Comparison of ENCODE assay signal across 1 cellular context in the genomic region with DNA sequence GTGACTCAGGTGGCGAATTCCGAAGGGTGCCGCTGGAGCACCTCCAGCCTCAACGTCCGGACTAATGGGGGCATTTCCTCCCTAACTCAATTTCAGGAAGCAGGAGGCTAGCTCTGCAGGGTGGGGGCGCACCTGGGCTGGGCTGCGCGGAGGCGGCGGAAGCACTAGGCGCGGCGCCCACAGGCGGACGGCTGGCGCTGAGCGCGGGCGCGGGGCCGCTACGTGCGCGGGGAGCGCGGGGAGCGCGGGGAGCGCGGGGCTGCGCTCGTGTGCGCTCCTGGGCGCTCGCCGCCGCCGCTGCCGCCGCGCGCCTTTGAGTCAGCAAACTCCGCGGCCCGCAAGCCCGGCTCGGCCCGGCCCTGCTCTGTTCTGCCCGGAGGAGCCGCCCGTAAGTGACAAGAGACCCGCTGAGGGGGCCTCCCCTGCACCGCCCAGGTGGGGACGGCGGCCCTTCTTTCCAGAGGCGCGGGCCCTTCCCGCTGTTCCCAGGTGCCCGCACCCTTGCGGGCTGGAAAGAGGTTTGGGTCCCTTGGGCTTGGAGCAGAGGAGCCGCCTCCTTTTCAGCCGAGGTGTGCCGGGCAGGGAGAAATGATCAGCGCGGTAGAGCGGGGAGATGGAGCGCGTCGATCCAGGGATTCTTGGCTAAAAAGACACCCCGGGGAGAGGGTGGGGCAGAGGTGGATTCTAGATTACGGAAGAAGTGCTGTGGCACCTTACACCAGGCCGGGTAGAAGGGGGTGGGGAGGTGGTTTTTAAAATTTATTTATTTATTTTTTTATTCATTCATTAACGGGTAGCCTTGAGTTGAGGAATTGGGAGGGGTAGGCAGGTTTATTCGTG.
TF ChIP-seq lines count a peak whose summit lies in the region.

A gene with protein sequence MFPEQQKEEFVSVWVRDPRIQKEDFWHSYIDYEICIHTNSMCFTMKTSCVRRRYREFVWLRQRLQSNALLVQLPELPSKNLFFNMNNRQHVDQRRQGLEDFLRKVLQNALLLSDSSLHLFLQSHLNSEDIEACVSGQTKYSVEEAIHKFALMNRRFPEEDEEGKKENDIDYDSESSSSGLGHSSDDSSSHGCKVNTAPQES (plus strand): TSS at position 164 of the 840 bp plus-strand sequence. CDS start 54,581 bp downstream, outside the sequence.

TF ChIP-seq in HEK293, 187 proteins besides CTCF, POLR2A, EP300 and RAD21 (continued from another document):
- TF ChIP-seq, protein P1, sequence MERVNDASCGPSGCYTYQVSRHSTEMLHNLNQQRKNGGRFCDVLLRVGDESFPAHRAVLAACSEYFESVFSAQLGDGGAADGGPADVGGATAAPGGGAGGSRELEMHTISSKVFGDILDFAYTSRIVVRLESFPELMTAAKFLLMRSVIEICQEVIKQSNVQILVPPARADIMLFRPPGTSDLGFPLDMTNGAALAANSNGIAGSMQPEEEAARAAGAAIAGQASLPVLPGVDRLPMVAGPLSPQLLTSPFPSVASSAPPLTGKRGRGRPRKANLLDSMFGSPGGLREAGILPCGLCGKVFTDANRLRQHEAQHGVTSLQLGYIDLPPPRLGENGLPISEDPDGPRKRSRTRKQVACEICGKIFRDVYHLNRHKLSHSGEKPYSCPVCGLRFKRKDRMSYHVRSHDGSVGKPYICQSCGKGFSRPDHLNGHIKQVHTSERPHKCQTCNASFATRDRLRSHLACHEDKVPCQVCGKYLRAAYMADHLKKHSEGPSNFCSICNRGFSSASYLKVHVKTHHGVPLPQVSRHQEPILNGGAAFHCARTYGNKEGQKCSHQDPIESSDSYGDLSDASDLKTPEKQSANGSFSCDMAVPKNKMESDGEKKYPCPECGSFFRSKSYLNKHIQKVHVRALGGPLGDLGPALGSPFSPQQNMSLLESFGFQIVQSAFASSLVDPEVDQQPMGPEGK (tag by site-specific recombination; IDR thresholded peaks at IDR 0.05), result peak; percentile 33
- TF ChIP-seq ZNF561 (tag by site-specific recombination; IDR thresholded peaks at IDR 0.05; ENCODE audit: borderline replicate concordance) (0 out of 2 replicates have a peak, but pooled peaks have one; percentile 3), KLF1 (tag by site-specific recombination; IDR thresholded peaks at IDR 0.05) (peak; percentile 68), ZBTB20 (tag by site-specific recombination; IDR thresholded peaks at IDR 0.05) (peak; percentile 34; the same call in 1 of the 2 replicates), ZNF423 (tag by site-specific recombination; IDR thresholded peaks at IDR 0.05) (peak; percentile 85), GLIS1 (tag by site-specific recombination; IDR thresholded peaks at IDR 0.05) (0 out of 2 replicates have a peak, but pooled peaks have one; percentile 6), ZFHX2 (tag by site-specific recombination; conservative IDR thresholded peaks at IDR 0.05) (peak; percentile 75), KLF8 (tag by site-specific recombination; IDR thresholded peaks at IDR 0.05) (peak; percentile 61), ZNF791 (tag by site-specific recombination; IDR thresholded peaks at IDR 0.05) (no peak), ZBTB8A (tag by site-specific recombination; IDR thresholded peaks at IDR 0.05) (peak; percentile 91), SP3 (tag by site-specific recombination; IDR thresholded peaks at IDR 0.05) (peak; percentile 43; the same call in 1 of the 2 replicates), ZFP37 (tag by site-specific recombination; IDR thresholded peaks at IDR 0.05) (no peak), ZBTB17 (tag by site-specific recombination; IDR thresholded peaks at IDR 0.05) (peak; percentile 79), ZXDB (tag by site-specific recombination; IDR thresholded peaks at IDR 0.05) (0 out of 2 replicates have a peak, but pooled peaks have one; percentile 17), ZNF404 (tag by site-specific recombination; IDR thresholded peaks at IDR 0.05) (no peak), ZIC2 (tag by site-specific recombination; IDR thresholded peaks at IDR 0.05) (peak; percentile 53; the same call in 1 of the 2 replicates)
- TF ChIP-seq, protein P2, sequence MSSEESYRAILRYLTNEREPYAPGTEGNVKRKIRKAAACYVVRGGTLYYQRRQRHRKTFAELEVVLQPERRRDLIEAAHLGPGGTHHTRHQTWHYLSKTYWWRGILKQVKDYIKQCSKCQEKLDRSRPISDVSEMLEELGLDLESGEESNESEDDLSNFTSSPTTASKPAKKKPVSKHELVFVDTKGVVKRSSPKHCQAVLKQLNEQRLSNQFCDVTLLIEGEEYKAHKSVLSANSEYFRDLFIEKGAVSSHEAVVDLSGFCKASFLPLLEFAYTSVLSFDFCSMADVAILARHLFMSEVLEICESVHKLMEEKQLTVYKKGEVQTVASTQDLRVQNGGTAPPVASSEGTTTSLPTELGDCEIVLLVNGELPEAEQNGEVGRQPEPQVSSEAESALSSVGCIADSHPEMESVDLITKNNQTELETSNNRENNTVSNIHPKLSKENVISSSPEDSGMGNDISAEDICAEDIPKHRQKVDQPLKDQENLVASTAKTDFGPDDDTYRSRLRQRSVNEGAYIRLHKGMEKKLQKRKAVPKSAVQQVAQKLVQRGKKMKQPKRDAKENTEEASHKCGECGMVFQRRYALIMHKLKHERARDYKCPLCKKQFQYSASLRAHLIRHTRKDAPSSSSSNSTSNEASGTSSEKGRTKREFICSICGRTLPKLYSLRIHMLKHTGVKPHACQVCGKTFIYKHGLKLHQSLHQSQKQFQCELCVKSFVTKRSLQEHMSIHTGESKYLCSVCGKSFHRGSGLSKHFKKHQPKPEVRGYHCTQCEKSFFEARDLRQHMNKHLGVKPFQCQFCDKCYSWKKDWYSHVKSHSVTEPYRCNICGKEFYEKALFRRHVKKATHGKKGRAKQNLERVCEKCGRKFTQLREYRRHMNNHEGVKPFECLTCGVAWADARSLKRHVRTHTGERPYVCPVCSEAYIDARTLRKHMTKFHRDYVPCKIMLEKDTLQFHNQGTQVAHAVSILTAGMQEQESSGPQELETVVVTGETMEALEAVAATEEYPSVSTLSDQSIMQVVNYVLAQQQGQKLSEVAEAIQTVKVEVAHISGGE (tag by site-specific recombination; conservative IDR thresholded peaks at IDR 0.05; ENCODE audit: low read depth), result peak; percentile 17; the same call in 1 of the 2 replicates
- TF ChIP-seq, protein P3, sequence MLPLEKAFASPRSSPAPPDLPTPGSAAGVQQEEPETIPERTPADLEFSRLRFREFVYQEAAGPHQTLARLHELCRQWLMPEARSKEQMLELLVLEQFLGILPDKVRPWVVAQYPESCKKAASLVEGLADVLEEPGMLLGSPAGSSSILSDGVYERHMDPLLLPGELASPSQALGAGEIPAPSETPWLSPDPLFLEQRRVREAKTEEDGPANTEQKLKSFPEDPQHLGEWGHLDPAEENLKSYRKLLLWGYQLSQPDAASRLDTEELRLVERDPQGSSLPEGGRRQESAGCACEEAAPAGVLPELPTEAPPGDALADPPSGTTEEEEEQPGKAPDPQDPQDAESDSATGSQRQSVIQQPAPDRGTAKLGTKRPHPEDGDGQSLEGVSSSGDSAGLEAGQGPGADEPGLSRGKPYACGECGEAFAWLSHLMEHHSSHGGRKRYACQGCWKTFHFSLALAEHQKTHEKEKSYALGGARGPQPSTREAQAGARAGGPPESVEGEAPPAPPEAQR (tag by site-specific recombination; IDR thresholded peaks at IDR 0.05), result no peak
- TF ChIP-seq, protein P4, sequence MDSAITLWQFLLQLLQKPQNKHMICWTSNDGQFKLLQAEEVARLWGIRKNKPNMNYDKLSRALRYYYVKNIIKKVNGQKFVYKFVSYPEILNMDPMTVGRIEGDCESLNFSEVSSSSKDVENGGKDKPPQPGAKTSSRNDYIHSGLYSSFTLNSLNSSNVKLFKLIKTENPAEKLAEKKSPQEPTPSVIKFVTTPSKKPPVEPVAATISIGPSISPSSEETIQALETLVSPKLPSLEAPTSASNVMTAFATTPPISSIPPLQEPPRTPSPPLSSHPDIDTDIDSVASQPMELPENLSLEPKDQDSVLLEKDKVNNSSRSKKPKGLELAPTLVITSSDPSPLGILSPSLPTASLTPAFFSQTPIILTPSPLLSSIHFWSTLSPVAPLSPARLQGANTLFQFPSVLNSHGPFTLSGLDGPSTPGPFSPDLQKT (IDR thresholded peaks at IDR 0.05; ENCODE audit: borderline replicate concordance, low read depth, low read length), result no peak
- TF ChIP-seq, protein P5, sequence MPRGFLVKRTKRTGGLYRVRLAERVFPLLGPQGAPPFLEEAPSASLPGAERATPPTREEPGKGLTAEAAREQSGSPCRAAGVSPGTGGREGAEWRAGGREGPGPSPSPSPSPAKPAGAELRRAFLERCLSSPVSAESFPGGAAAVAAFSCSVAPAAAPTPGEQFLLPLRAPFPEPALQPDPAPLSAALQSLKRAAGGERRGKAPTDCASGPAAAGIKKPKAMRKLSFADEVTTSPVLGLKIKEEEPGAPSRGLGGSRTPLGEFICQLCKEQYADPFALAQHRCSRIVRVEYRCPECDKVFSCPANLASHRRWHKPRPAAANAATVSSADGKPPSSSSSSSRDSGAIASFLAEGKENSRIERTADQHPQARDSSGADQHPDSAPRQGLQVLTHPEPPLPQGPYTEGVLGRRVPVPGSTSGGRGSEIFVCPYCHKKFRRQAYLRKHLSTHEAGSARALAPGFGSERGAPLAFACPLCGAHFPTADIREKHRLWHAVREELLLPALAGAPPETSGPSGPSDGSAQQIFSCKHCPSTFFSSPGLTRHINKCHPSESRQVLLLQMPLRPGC (tag by site-specific recombination; IDR thresholded peaks at IDR 0.05), result no peak
